In genomic region chr3:61269460-61269859, GRCh38 we compare ENCODE assay signal across 30 cellular contexts. TPM values are rescaled to one million over a fixed set of nuclear protein-coding genes. Genes with fewer than 3 reads are reported as not detected.
DNase-seq lines count a peak whose midpoint lies in the region; ATAC-seq, FAIRE-seq and TF ChIP-seq lines count a peak whose summit lies in the region.
"Had no signal": no experiment of that assay in that cellular context is flagged by ENCODE, and none has a peak within 500 bp of the region (broad histone marks: within the 10 kb centered on the region; RNA-seq: fewer than 3 reads in every experiment).

No MANE protein-coding gene starts in this region.

- H2BK12ac ChIP-seq in H1 (ENCODE audit: low read depth, low read length) = no peak overlapping the region

- no peak overlapping the region for H3K56ac ChIP-seq in H1 (replicated peaks; ENCODE audit: insufficient read length, low read depth, low read length)

- H3K79me2 ChIP-seq in H1 (ENCODE audit: control insufficient read depth in 1 of 2, insufficient read depth in 2 of 2, low read length in 2 of 2) = no peaks in the 10 kb centered on the region

- intact Hi-C loops in Right ventricle myocardium superior (cut with DNase I) (no loop called here), left ventricle myocardium superior (cut with micrococcal nuclease) (no loop called here), left ventricle myocardium inferior (cut with micrococcal nuclease) (no loop called here)

- no peaks in the 10 kb centered on the region for H3K79me1 ChIP-seq in H1 (ENCODE audit: low read depth, low read length)

- no peak for TF ChIP-seq EP300 in H1 (IDR thresholded peaks at IDR 0.05; ENCODE audit: borderline replicate concordance in 1 of 2, low read depth in 2 of 2, low read length in 2 of 2)

- no peaks in the 10 kb centered on the region for H4K20me1 ChIP-seq in H1 (replicated peaks in 1 of 2; ENCODE audit: control insufficient read depth in 1 of 2, insufficient read depth in 2 of 2, low read length in 2 of 2)
- H4K20me1 ChIP-seq: BLaER1 had no signal

- no peak overlapping the region for H4K91ac ChIP-seq in H1 (replicated peaks; ENCODE audit: insufficient read length, low read length)

- CTCF ChIA-PET in H1 (lab: Charles Lee; ENCODE audit: partially characterized antibody) = interaction anchor here (0.7 kb wide), 1 partner anchor 27 kb away, joined by 3 read pairs; no protein-coding TSS in a partner anchor

- no peak overlapping the region for H3K4ac ChIP-seq in H1 (replicated peaks; ENCODE audit: insufficient read length, low read depth, low read length)

- 74% methylated on average over 6 of the region's 6 CpGs; no CpG with 5 or more reads in 1 of the 2 experiments for WGBS in H1 (ENCODE audit: extremely low coverage in 1 of 2, insufficient coverage in 1 of 2, insufficient read length in 1 of 2, insufficient replicate concordance in 2 of 2, low coverage in 1 of 2, low lambda C conversion rate in 2 of 2, missing lambda C conversion rate in 1 of 2), 2 experiments

- no peak overlapping the region for H3K14ac ChIP-seq in H1 (ENCODE audit: insufficient read length)

- no peak overlapping the region for H4K8ac ChIP-seq in H1 (ENCODE audit: extremely low read depth, insufficient read depth, low read length)

- no peak for TF ChIP-seq POLR2A in H1 (IDR thresholded peaks at IDR 0.05; ENCODE audit: control extremely low read depth in 1 of 2, low read depth in 2 of 2, low read length in 2 of 2)

- FAIRE-seq in H1 (lab: Jason Lieb, UNC) = no peak
- FAIRE-seq: A204.1, GM12878, GM12892, GM18507 had no signal

- no peak overlapping the region for H2BK5ac ChIP-seq in H1 (ENCODE audit: low read depth, low read length)

- TF ChIP-seq CTCF in right atrium auricular region (IDR thresholded peaks at IDR 0.05) = no peak
- TF ChIP-seq CTCF in left ventricle myocardium inferior (IDR thresholded peaks at IDR 0.05; ENCODE audit: borderline replicate concordance) = no peak
- TF ChIP-seq CTCF in H1 (IDR thresholded peaks at IDR 0.05; ENCODE audit: control extremely low read depth in 1 of 3, insufficient read depth in 1 of 3, low read depth in 1 of 3, low read length in 3 of 3) = no peak

- H3K9me3 ChIP-seq in right atrium auricular region = no peaks in the 10 kb centered on the region
- no peaks in the 10 kb centered on the region for H3K9me3 ChIP-seq in left ventricle myocardium inferior (replicated peaks)
- no peaks in the 10 kb centered on the region for H3K9me3 ChIP-seq in H1 (ENCODE audit: insufficient read depth in 2 of 2, low read depth in 1 of 2, low read length in 1 of 2)
- H3K9me3 ChIP-seq: BE2C, BLaER1 had no signal

- H3K27me3 ChIP-seq in right atrium auricular region (no peaks in the 10 kb centered on the region), left ventricle myocardium inferior (ENCODE audit: low read depth) (no peaks in the 10 kb centered on the region), H1 (replicated peaks in 1 of 4; ENCODE audit: control insufficient read depth in 3 of 4, extremely low read depth in 1 of 4, insufficient read depth in 3 of 4, low read length in 3 of 4) (no peaks in the 10 kb centered on the region)
- H3K27me3 ChIP-seq: BE2C, BLaER1 had no signal

- no peak overlapping the region for H3K18ac ChIP-seq in H1 (ENCODE audit: extremely low read depth, low read length)

- H3K27ac ChIP-seq in right atrium auricular region (no peak overlapping the region), left ventricle myocardium inferior (replicated peaks) (no peak overlapping the region), H1 (ENCODE audit: low read depth, low read length) (no peak overlapping the region)
- H3K27ac ChIP-seq: BLaER1 had no signal

- no peak overlapping the region for H2BK20ac ChIP-seq in H1 (ENCODE audit: low read length)

- POLR2A ChIA-PET in H1 (lab: Charles Lee; ENCODE audit: partially characterized antibody) = no interaction called here

- H3K36me3 ChIP-seq in right atrium auricular region = no peaks in the 10 kb centered on the region
- no peaks in the 10 kb centered on the region for H3K36me3 ChIP-seq in left ventricle myocardium inferior
- H3K36me3 ChIP-seq in H1 (ENCODE audit: control insufficient read depth in 2 of 4, insufficient read depth in 4 of 4, low read length in 3 of 4) = no peaks in the 10 kb centered on the region
- H3K36me3 ChIP-seq: BE2C, BLaER1 had no signal

- ATAC-seq in Right ventricle myocardium superior (ENCODE audit: poor library complexity) (peak; percentile 29), left ventricle myocardium superior (peak; percentile 52), HG03460 (IDR thresholded peaks at IDR 0.05; ENCODE audit: unreplicated experiment) (no peak)
- ATAC-seq: GM12878 had no signal

- no peak overlapping the region for H2BK15ac ChIP-seq in H1 (ENCODE audit: low read length)

- no peak overlapping the region for H2BK120ac ChIP-seq in H1 (replicated peaks; ENCODE audit: low read depth, low read length)

- no peak overlapping the region for H3K23ac ChIP-seq in H1 (ENCODE audit: insufficient read length)

- no peak for TF ChIP-seq RAD21 in H1 (IDR thresholded peaks at IDR 0.05 in 1 of 2, conservative IDR thresholded peaks at IDR 0.05 in 1 of 2; ENCODE audit: low read depth in 2 of 2, low read length in 2 of 2)

- H4K5ac ChIP-seq in H1 (ENCODE audit: insufficient read length, low read depth, low read length) = no peak overlapping the region

- H3K4me2 ChIP-seq in H1 (ENCODE audit: insufficient read depth in 1 of 2, low read depth in 2 of 2, low read length in 2 of 2) = no peak overlapping the region
- H3K4me2 ChIP-seq: BLaER1 had no signal

- no peaks in the 10 kb centered on the region for H3K23me2 ChIP-seq in H1 (ENCODE audit: low read depth, low read length)

- H2AK5ac ChIP-seq in H1 (ENCODE audit: low read depth, low read length) = no peak overlapping the region

- no peak overlapping the region for H3K4me3 ChIP-seq in right atrium auricular region
- no peak overlapping the region for H3K4me3 ChIP-seq in left ventricle myocardium inferior
- H3K4me3 ChIP-seq in H1 (ENCODE audit: extremely low read depth in 1 of 4, insufficient read depth in 2 of 4, low read depth in 3 of 4, low read length in 4 of 4) = no peak overlapping the region
- H3K4me3 ChIP-seq: BLaER1, GM12878 had no signal

- DNase-seq in NCI-H748 (lab: John Stamatoyannopoulos, UW; ENCODE audit: unreplicated experiment) (peak; percentile 24), NCI-H748 treated with DMSO at 0.1 percent for 48 hours (lab: John Stamatoyannopoulos, UW) (no peak), Right ventricle myocardium superior (no peak), right atrium auricular region (ENCODE audit: low spot score) (no peak), left ventricle myocardium superior (no peak), left ventricle myocardium inferior (no peak), H1 (ENCODE audit: low read depth in 1 of 2, low spot score in 2 of 2) (no peak)
- DNase-seq: 8988T; ACHN; BE2C; C1 segment of cervical spinal cord; CD4-positive, alpha-beta memory T cell; CD4-positive, CD25-positive, alpha-beta regulatory T cell; CD8-positive, alpha-beta memory T cell; COR-L47; DMS 273 treated with DMSO at 0.1 percent for 48 hours; DMS153; DMS53; DMS79; DND-41; EL; GDM1 had no signal

- H2AFZ ChIP-seq in H1 (ENCODE audit: low read length) = 0 out of 2 replicates have a peak overlapping the region, but pooled peaks have one; percentile 13

- H3K4me1 ChIP-seq in right atrium auricular region = no peaks in the 10 kb centered on the region
- H3K4me1 ChIP-seq in left ventricle myocardium inferior = no peaks in the 10 kb centered on the region
- H3K4me1 ChIP-seq in H1 (replicated peaks in 1 of 4; ENCODE audit: control insufficient read depth in 3 of 4, insufficient read depth in 4 of 4, low read length in 3 of 4) = no peaks in the 10 kb centered on the region
- H3K4me1 ChIP-seq: BE2C, BLaER1 had no signal

- H3K9ac ChIP-seq in H1 (replicated peaks in 1 of 4; ENCODE audit: extremely low read depth in 1 of 4, low read depth in 3 of 4, low read length in 3 of 4) = no peak overlapping the region
- H3K9ac ChIP-seq: BLaER1 had no signal

TF ChIP-seq in H1, 55 proteins besides CTCF, POLR2A, EP300 and RAD21 (continues in another document):
- TF ChIP-seq POU5F1 (IDR thresholded peaks at IDR 0.05; ENCODE audit: low read depth, low read length) = no peak
- TF ChIP-seq PHF8 (conservative IDR thresholded peaks at IDR 0.05; ENCODE audit: low read depth, low read length) = no peak
- TF ChIP-seq TAF7 (optimal IDR thresholded peaks at IDR 0.05; ENCODE audit: borderline replicate concordance, low read depth, low read length) = no peak
- no peak for TF ChIP-seq RNF2 (IDR thresholded peaks at IDR 0.05; ENCODE audit: borderline replicate concordance, low read depth, low read length, missing control alignments, poor library complexity, severe bottlenecking)
- no peak for TF ChIP-seq MAFK (IDR thresholded peaks at IDR 0.05; ENCODE audit: low read depth, low read length)
- TF ChIP-seq POLR2AphosphoS5 (IDR thresholded peaks at IDR 0.05; ENCODE audit: low read depth, low read length) = no peak
- TF ChIP-seq BCL11A (IDR thresholded peaks at IDR 0.05; ENCODE audit: low read depth in 2 of 2, low read length in 2 of 2) = no peak
- TF ChIP-seq GABPA (IDR thresholded peaks at IDR 0.05; ENCODE audit: borderline replicate concordance, insufficient read depth, low read length) = no peak
- no peak for TF ChIP-seq EGR1 (IDR thresholded peaks at IDR 0.05; ENCODE audit: borderline replicate concordance, low read depth, low read length)
- TF ChIP-seq USF2 (IDR thresholded peaks at IDR 0.05; ENCODE audit: low read length) = no peak
- TF ChIP-seq RFX5 (IDR thresholded peaks at IDR 0.05; ENCODE audit: borderline replicate concordance, low read depth, low read length) = no peak

RNA-seq across cellular contexts. Expression of gene FHIT, which starts 18.2 kb away (rescaled TPM):
- total RNA-seq in Right ventricle myocardium superior (21.5 TPM), right atrium auricular region (10 to 100 TPM; 10.4 to 11.0 TPM), left ventricle myocardium superior (18.2 TPM), left ventricle myocardium inferior (16.0 TPM)
- total RNA-seq in H1 (2021; fragmentation: NEBNext Ultra II Directional; extraction: Animal tissue kit (Norgen Biotek cat#: 25700)) = 1.8 and 3.2 TPM in 2 replicates
- 0.89 and 1.2 TPM in 2 replicates for polyA plus RNA-seq in H1 (2011; rRNA removed)
- 1.4 TPM for polyA plus RNA-seq in H1 (2011; cell fraction: cytosol; rRNA removed)
- polyA plus RNA-seq in H1 (2011; cell fraction: nucleus; rRNA removed) = 2.6 TPM
- polyA plus RNA-seq in H1 (2012, experiment 1 of 2) = 1.5 to 5.7 TPM (median 2.4 TPM) in 4 replicates
- 1.4 TPM for polyA plus RNA-seq in H1 (2012, experiment 2 of 2)
- polyA plus RNA-seq in H1 (2013, experiment 1 of 2) = 2.2 TPM
- polyA plus RNA-seq in H1 (2013, experiment 2 of 2) = 1.7 TPM
- 1.8 and 1.9 TPM in 2 replicates for polyA minus RNA-seq in H1 (2011; rRNA and poly(A)+ RNA removed)
- 2.1 TPM for polyA minus RNA-seq in H1 (2011; cell fraction: cytosol; rRNA and poly(A)+ RNA removed)
- polyA minus RNA-seq in H1 (2011; cell fraction: nucleus; rRNA and poly(A)+ RNA removed) = 16.2 TPM
- total RNA-seq: A673, Daoy had no signal
